8 cellular contexts compared by ENCODE assay signal in the genomic region with DNA sequence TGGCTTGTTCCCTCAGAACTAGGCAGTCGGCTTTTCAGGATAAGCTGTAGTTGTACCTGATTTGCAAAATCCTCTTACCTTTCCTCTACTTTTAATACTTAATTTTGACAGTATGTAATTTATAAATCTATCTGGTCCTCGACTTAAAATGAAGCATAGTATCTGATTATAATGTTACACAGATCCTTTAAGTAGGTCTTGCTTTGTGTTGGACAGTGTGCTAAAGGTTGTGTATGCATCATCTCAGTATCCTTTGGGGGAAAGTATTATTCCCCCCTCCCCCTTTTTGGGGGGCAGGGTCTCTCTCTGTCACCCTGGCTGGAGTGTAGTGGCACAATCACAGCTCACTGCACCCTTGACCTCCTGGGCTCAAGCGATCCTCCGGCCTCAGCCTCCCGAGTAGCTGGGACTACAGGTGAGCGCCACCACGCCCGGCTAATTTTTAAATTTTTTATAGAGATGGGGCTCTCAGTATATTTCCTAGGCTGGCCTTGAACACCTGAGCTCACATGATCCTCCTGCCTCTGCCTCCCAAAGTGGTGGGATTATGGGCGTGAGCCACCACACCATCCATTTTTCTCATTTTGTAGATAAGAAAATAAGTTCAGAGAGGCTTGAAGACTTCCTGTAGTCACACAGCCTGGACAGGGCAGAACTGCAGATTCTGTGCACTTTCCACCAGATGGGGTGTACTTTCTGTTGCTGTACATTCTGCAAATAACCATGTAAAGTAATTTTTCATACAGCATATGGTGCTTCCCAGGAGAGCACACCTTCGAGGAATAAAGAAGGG. TPM values are rescaled to one million over a fixed set of nuclear protein-coding genes. Genes with fewer than 3 reads are reported as not detected.
A peak's percentile ranks its signal among the peaks of the same experiment; 100 is the strongest.
DNase-seq lines count a peak whose midpoint lies in the region; ATAC-seq and TF ChIP-seq lines count a peak whose summit lies in the region.

No MANE protein-coding gene starts in this region.

- peak overlapping the region; percentile 86 for H3K4me3 Mint-ChIP-seq in activated naive CD4-positive, alpha-beta T cell treated with anti-CD3 and anti-CD28 coated beads for 36 hours
- peak overlapping the region; percentile 96 for H3K4me3 Mint-ChIP-seq in activated T-helper 1 cell treated with anti-CD3 and anti-CD28 coated beads, Interleukin-12 subunit alpha, Interleukin-12 subunit beta, Interleukin-2, Interleukin-4 antibody, amounts not matched to agents 30 ng/mL and 10 ng/mL and 1 ng/mL, durations not matched to agents 14 hours and 24 hours and 36 hours

- WGBS in thyroid gland, 2 donors: 73 to 74% methylated on average over 10 of the region's 10 CpGs

- no peaks in the 10 kb centered on the region for H3K36me3 ChIP-seq in thyroid gland

- H3K4me1 Mint-ChIP-seq in activated naive CD4-positive, alpha-beta T cell treated with anti-CD3 and anti-CD28 coated beads for 36 hours (ENCODE audit: low read depth): peaks cover 27% of the 10 kb centered on the region
- peaks cover 44% of the 10 kb centered on the region for H3K4me1 Mint-ChIP-seq in activated T-helper 1 cell treated with anti-CD3 and anti-CD28 coated beads, Interleukin-12 subunit alpha, Interleukin-12 subunit beta, Interleukin-2, Interleukin-4 antibody, amounts not matched to agents 30 ng/mL and 10 ng/mL and 1 ng/mL, durations not matched to agents 14 hours and 24 hours and 36 hours (ENCODE audit: low read depth)

- TF ChIP-seq POLR2A in thyroid gland (IDR thresholded peaks at IDR 0.05): no peak

- CTCF ChIA-PET in activated naive CD4-positive, alpha-beta T cell treated with anti-CD3 and anti-CD28 coated beads for 36 hours (lab: Charles Lee): interaction anchor here (0.6 to 4.1 kb wide), 7 partner anchors 8 to 61 kb away, joined by 3 to 18 read pairs (median 5); a partner anchor contains a TSS

- peak in 1 of 6 experiments; percentile 24 for TF ChIP-seq CTCF in thyroid gland (IDR thresholded peaks at IDR 0.05)

- H3K4me1 ChIP-seq in thyroid gland: peaks cover 12 to 13% of the 10 kb centered on the region in 2 donors

- H3K27ac Mint-ChIP-seq in activated naive CD4-positive, alpha-beta T cell treated with anti-CD3 and anti-CD28 coated beads for 36 hours: peak overlapping the region; percentile 94
- H3K27ac Mint-ChIP-seq in activated T-helper 1 cell treated with anti-CD3 and anti-CD28 coated beads, Interleukin-12 subunit alpha, Interleukin-12 subunit beta, Interleukin-2, Interleukin-4 antibody, amounts not matched to agents 30 ng/mL and 10 ng/mL and 1 ng/mL, durations not matched to agents 14 hours and 24 hours and 36 hours: peak overlapping the region; percentile 97

- intact Hi-C loops in activated naive CD4-positive, alpha-beta T cell treated with anti-CD3 and anti-CD28 coated beads for 36 hours (cut with micrococcal nuclease): loop anchor here (2.0 kb wide), 3 partner anchors 15 to 521 kb away; a partner anchor contains a TSS
- intact Hi-C loops in activated T-helper 1 cell treated with anti-CD3 and anti-CD28 coated beads, Interleukin-12 subunit alpha, Interleukin-12 subunit beta, Interleukin-2, Interleukin-4 antibody, amounts not matched to agents 30 ng/mL and 10 ng/mL and 1 ng/mL, durations not matched to agents 14 hours and 24 hours and 36 hours (cut with micrococcal nuclease): loop anchor here (1.0 to 5.0 kb wide), 6 partner anchors 10 to 1996 kb away; a partner anchor contains a TSS
- intact Hi-C loops in thyroid gland (cut with DNase I): no loop called here

- H3K36me3 Mint-ChIP-seq in activated naive CD4-positive, alpha-beta T cell treated with anti-CD3 and anti-CD28 coated beads for 36 hours (ENCODE audit: low read depth): peaks cover 4% of the 10 kb centered on the region
- H3K36me3 Mint-ChIP-seq in activated T-helper 1 cell treated with anti-CD3 and anti-CD28 coated beads, Interleukin-12 subunit alpha, Interleukin-12 subunit beta, Interleukin-2, Interleukin-4 antibody, amounts not matched to agents 30 ng/mL and 10 ng/mL and 1 ng/mL, durations not matched to agents 14 hours and 24 hours and 36 hours (ENCODE audit: low read depth): peaks cover 15% of the 10 kb centered on the region

- ATAC-seq in GM21529 (IDR thresholded peaks at IDR 0.05; ENCODE audit: unreplicated experiment): no peak

- H3K9me3 Mint-ChIP-seq in activated naive CD4-positive, alpha-beta T cell treated with anti-CD3 and anti-CD28 coated beads for 36 hours: no peaks in the 10 kb centered on the region
- no peaks in the 10 kb centered on the region for H3K9me3 Mint-ChIP-seq in activated T-helper 1 cell treated with anti-CD3 and anti-CD28 coated beads, Interleukin-12 subunit alpha, Interleukin-12 subunit beta, Interleukin-2, Interleukin-4 antibody, amounts not matched to agents 30 ng/mL and 10 ng/mL and 1 ng/mL, durations not matched to agents 14 hours and 24 hours and 36 hours

- no peak for DNase-seq in activated naive CD4-positive, alpha-beta T cell treated with anti-CD3 and anti-CD28 coated beads for 36 hours
- DNase-seq in activated naive CD4-positive, alpha-beta T cell treated with Interleukin-2 at 50 U/mL for 16 hours: no peak
- no peak for DNase-seq in activated T-helper 1 cell treated with anti-CD3 and anti-CD28 coated beads, Interleukin-12 subunit alpha, Interleukin-12 subunit beta, Interleukin-2, Interleukin-4 antibody, amounts not matched to agents 30 ng/mL and 10 ng/mL and 1 ng/mL, durations not matched to agents 14 hours and 24 hours and 36 hours (ENCODE audit: low spot score)
- peak in 1 of 2 donors; percentile 31 for DNase-seq in thyroid gland
- DNase-seq in AG08395 (ENCODE audit: low spot score): no peak
- no peak for DNase-seq in GDM1 (lab: John Stamatoyannopoulos, UW)

- no peak overlapping the region for H3K4me3 ChIP-seq in thyroid gland (replicated peaks in 1 of 3)

- H3K9me3 ChIP-seq in thyroid gland: no peaks in the 10 kb centered on the region

- no peaks in the 10 kb centered on the region for H3K27me3 Mint-ChIP-seq in activated naive CD4-positive, alpha-beta T cell treated with anti-CD3 and anti-CD28 coated beads for 36 hours (ENCODE audit: low read depth)
- peaks cover 22% of the 10 kb centered on the region for H3K27me3 Mint-ChIP-seq in activated T-helper 1 cell treated with anti-CD3 and anti-CD28 coated beads, Interleukin-12 subunit alpha, Interleukin-12 subunit beta, Interleukin-2, Interleukin-4 antibody, amounts not matched to agents 30 ng/mL and 10 ng/mL and 1 ng/mL, durations not matched to agents 14 hours and 24 hours and 36 hours (ENCODE audit: insufficient read depth)

- no peaks in the 10 kb centered on the region for H3K27me3 ChIP-seq in layer of hippocampus (ENCODE audit: control insufficient read depth, insufficient read depth, low read length)
- no peaks in the 10 kb centered on the region for H3K27me3 ChIP-seq in thyroid gland

- H3K27ac ChIP-seq in layer of hippocampus (ENCODE audit: low read depth, low read length) (peak overlapping the region; percentile 76), thyroid gland (peak overlapping the region; percentile 50 to 70 (median 65))

RNA-seq across cellular contexts. Expression of a gene that starts 0.8 kb away (rescaled TPM):
- 10 to 100 TPM; 14.4 to 14.8 TPM for total RNA-seq in activated naive CD4-positive, alpha-beta T cell treated with anti-CD3 and anti-CD28 coated beads for 36 hours
- total RNA-seq in activated T-helper 1 cell treated with anti-CD3 and anti-CD28 coated beads, Interleukin-12 subunit alpha, Interleukin-12 subunit beta, Interleukin-2, Interleukin-4 antibody, amounts not matched to agents 30 ng/mL and 10 ng/mL and 1 ng/mL, durations not matched to agents 14 hours and 24 hours and 36 hours: 32.5 and 33.1 TPM in 2 replicates
- 10 to 100 TPM; 26.9 to 47.7 (median 37.8) TPM for total RNA-seq in thyroid gland

RNA-seq across cellular contexts. Expression of a gene that starts 10.3 kb away (rescaled TPM):
- 10 to 100 TPM; 22.5 to 25.0 TPM for total RNA-seq in activated naive CD4-positive, alpha-beta T cell treated with anti-CD3 and anti-CD28 coated beads for 36 hours
- total RNA-seq in activated T-helper 1 cell treated with anti-CD3 and anti-CD28 coated beads, Interleukin-12 subunit alpha, Interleukin-12 subunit beta, Interleukin-2, Interleukin-4 antibody, amounts not matched to agents 30 ng/mL and 10 ng/mL and 1 ng/mL, durations not matched to agents 14 hours and 24 hours and 36 hours: 16.6 and 17.6 TPM in 2 replicates
- 10 to 100 TPM; 21.9 to 32.2 (median 25.2) TPM for total RNA-seq in thyroid gland
